17 cellular contexts compared by ENCODE assay signal in genomic region chr1:45924736-45925135, GRCh38.
DNase-seq lines count a peak whose midpoint lies in the region; ATAC-seq and TF ChIP-seq lines count a peak whose summit lies in the region.
"Had no signal": no experiment of that assay in that cellular context is flagged by ENCODE, and none has a peak within 500 bp of the region (broad histone marks: within the 10 kb centered on the region; RNA-seq: fewer than 3 reads in every experiment).

No MANE protein-coding gene starts in this region.

- ATAC-seq in WTC11 (no peak), GM18517 (IDR thresholded peaks at IDR 0.05; ENCODE audit: unreplicated experiment) (no peak), GM21390 (IDR thresholded peaks at IDR 0.05; ENCODE audit: unreplicated experiment) (no peak)
- ATAC-seq: heart left ventricle had no signal

- H3K4me3 Mint-ChIP-seq in WTC11, result no peak overlapping the region
- H3K4me3 Mint-ChIP-seq in CD14-positive monocyte, result no peak overlapping the region
- H3K4me3 Mint-ChIP-seq: brain had no signal

- H3K27me3 Mint-ChIP-seq in WTC11 (ENCODE audit: low read depth), result no peaks in the 10 kb centered on the region
- H3K27me3 Mint-ChIP-seq in CD14-positive monocyte (ENCODE audit: low read depth in 3 of 3), result peaks cover 0 to 1% (median 0%) of the 10 kb centered on the region in 3 donors
- H3K27me3 Mint-ChIP-seq: brain had no signal

- H3K27ac Mint-ChIP-seq in WTC11, result peak overlapping the region; percentile 82
- no peak overlapping the region for H3K27ac Mint-ChIP-seq in CD14-positive monocyte

- H3K9me3 Mint-ChIP-seq in WTC11, result no peaks in the 10 kb centered on the region
- no peaks in the 10 kb centered on the region for H3K9me3 Mint-ChIP-seq in CD14-positive monocyte
- H3K9me3 Mint-ChIP-seq: brain had no signal

- CTCF ChIA-PET in WTC11 (lab: Charles Lee), result interaction anchor here (0.6 kb wide), 1 partner anchor 10 kb away, joined by 4 read pairs; no protein-coding TSS in a partner anchor

- DNase-seq in HT-29 (ENCODE audit: low spot score), result peak; percentile 33
- DNase-seq in WTC11 (ENCODE audit: low spot score), result no peak
- DNase-seq in fibroblast of peridontal ligament (ENCODE audit: extremely low read depth), result peak; percentile 28
- peak; percentile 35 for DNase-seq in renal cortical epithelial cell (ENCODE audit: low read depth)
- no peak for DNase-seq in CD14-positive monocyte (ENCODE audit: low spot score)
- no peak for DNase-seq in GM19238 (ENCODE audit: insufficient read length, low spot score)
- DNase-seq: activated gamma-delta T cell; BE2C; DMS153; effector memory CD4-positive, alpha-beta T cell; heart left ventricle; NCI-H1930; NCI-H69; stimulated activated CD4-positive, alpha-beta T cell treated with anti-CD3 and anti-CD28 coated beads, Interleukin-15, amount 100 ng/mL, for 24 hours had no signal

- H3K36me3 Mint-ChIP-seq in WTC11 (no peaks in the 10 kb centered on the region), CD14-positive monocyte (no peaks in the 10 kb centered on the region)

- TF ChIP-seq CTCF in WTC11 (IDR thresholded peaks at IDR 0.05) (no peak), CD14-positive monocyte (IDR thresholded peaks at IDR 0.05) (no peak)

- POLR2A ChIA-PET in WTC11 (lab: Charles Lee), result no interaction called here

- H3K4me1 Mint-ChIP-seq in WTC11 (peaks cover 69% of the 10 kb centered on the region), CD14-positive monocyte (peaks cover 12% of the 10 kb centered on the region)

- intact Hi-C loops in CD14-positive monocyte (cut with micrococcal nuclease), result no loop called here

TF ChIP-seq in WTC11, 78 proteins besides CTCF, POLR2A, EP300 and RAD21:
- TF ChIP-seq, protein P1, sequence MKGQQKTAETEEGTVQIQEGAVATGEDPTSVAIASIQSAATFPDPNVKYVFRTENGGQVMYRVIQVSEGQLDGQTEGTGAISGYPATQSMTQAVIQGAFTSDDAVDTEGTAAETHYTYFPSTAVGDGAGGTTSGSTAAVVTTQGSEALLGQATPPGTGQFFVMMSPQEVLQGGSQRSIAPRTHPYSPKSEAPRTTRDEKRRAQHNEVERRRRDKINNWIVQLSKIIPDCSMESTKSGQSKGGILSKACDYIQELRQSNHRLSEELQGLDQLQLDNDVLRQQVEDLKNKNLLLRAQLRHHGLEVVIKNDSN (CRISPR knock-in tag; IDR thresholded peaks at IDR 0.05), result no peak
- TF ChIP-seq GTF2I (CRISPR knock-in tag; conservative IDR thresholded peaks at IDR 0.05), result no peak
- TF ChIP-seq ZNF425 (CRISPR knock-in tag; conservative IDR thresholded peaks at IDR 0.05), result no peak
- TF ChIP-seq, protein P2, sequence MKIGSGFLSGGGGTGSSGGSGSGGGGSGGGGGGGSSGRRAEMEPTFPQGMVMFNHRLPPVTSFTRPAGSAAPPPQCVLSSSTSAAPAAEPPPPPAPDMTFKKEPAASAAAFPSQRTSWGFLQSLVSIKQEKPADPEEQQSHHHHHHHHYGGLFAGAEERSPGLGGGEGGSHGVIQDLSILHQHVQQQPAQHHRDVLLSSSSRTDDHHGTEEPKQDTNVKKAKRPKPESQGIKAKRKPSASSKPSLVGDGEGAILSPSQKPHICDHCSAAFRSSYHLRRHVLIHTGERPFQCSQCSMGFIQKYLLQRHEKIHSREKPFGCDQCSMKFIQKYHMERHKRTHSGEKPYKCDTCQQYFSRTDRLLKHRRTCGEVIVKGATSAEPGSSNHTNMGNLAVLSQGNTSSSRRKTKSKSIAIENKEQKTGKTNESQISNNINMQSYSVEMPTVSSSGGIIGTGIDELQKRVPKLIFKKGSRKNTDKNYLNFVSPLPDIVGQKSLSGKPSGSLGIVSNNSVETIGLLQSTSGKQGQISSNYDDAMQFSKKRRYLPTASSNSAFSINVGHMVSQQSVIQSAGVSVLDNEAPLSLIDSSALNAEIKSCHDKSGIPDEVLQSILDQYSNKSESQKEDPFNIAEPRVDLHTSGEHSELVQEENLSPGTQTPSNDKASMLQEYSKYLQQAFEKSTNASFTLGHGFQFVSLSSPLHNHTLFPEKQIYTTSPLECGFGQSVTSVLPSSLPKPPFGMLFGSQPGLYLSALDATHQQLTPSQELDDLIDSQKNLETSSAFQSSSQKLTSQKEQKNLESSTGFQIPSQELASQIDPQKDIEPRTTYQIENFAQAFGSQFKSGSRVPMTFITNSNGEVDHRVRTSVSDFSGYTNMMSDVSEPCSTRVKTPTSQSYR (CRISPR knock-in tag; IDR thresholded peaks at IDR 0.05), result no peak
- TF ChIP-seq, protein P3, sequence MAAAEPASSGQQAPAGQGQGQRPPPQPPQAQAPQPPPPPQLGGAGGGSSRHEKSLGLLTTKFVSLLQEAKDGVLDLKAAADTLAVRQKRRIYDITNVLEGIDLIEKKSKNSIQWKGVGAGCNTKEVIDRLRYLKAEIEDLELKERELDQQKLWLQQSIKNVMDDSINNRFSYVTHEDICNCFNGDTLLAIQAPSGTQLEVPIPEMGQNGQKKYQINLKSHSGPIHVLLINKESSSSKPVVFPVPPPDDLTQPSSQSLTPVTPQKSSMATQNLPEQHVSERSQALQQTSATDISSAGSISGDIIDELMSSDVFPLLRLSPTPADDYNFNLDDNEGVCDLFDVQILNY (CRISPR knock-in tag; IDR thresholded peaks at IDR 0.05), result no peak
- TF ChIP-seq FOXP1 (CRISPR knock-in tag; IDR thresholded peaks at IDR 0.05; ENCODE audit: borderline replicate concordance), result no peak
- no peak for TF ChIP-seq AFF4 (CRISPR knock-in tag; IDR thresholded peaks at IDR 0.05; ENCODE audit: borderline replicate concordance)
- no peak for TF ChIP-seq SMAD4 (CRISPR knock-in tag; IDR thresholded peaks at IDR 0.05)

Comparison
In these comparisons a context has a peak if more than half of its experiments do, and no peak if none do; other contexts are left out.
1. DNase-seq: peak in HT-29 (single experiment), fibroblast of peridontal ligament (single experiment) and renal cortical epithelial cell (single experiment); none in WTC11 (single experiment), CD14-positive monocyte (single experiment) and GM19238 (single experiment).